16 cellular contexts compared by ENCODE assay signal in genomic region chr12:111998015-111998414, GRCh38.
"Had no signal": no experiment of that assay in that cellular context is flagged by ENCODE, and none has a peak within 500 bp of the region (broad histone marks: within the 10 kb centered on the region; RNA-seq: fewer than 3 reads in every experiment).

No MANE protein-coding gene starts in this region.

- H3K4me3 ChIP-seq: body of pancreas, lung, prostate gland, right lobe of liver, suprapubic skin, upper lobe of right lung had no signal

- H3K27me3 ChIP-seq: body of pancreas, right lobe of liver, suprapubic skin, upper lobe of right lung had no signal

- H3K9me3 ChIP-seq: body of pancreas, prostate gland, right lobe of liver, SK-N-SH, suprapubic skin, upper lobe of right lung had no signal

- H3K9ac ChIP-seq: SK-N-SH had no signal

- H3K4me3 Mint-ChIP-seq: activated CD4-positive, alpha-beta T cell treated with anti-CD3 and anti-CD28 coated beads, Interleukin-2, amount 10 ng/mL, durations not matched to agents 24 days and 14 days; dendritic cell treated with granulocyte-macrophage colony-stimulating factor and Interleukin-4, amounts not matched to agents 40 ng/mL and 50 ng/mL, for 4 days; endodermal cell; nephron; WTC11 had no signal

- H3K36me3 ChIP-seq: prostate gland, right lobe of liver, upper lobe of right lung had no signal

- H3K4me1 Mint-ChIP-seq: endodermal cell, nephron had no signal

- H3K27ac ChIP-seq: body of pancreas, prostate gland, right lobe of liver, suprapubic skin, upper lobe of right lung had no signal

- H3K9me3 Mint-ChIP-seq: activated CD4-positive, alpha-beta T cell treated with anti-CD3 and anti-CD28 coated beads, Interleukin-2, amount 10 ng/mL, durations not matched to agents 24 days and 14 days; activated T-cell treated with anti-CD3 and anti-CD28 coated beads, Interleukin-2, amount 50 U/mL, for 72 hours; dendritic cell treated with granulocyte-macrophage colony-stimulating factor and Interleukin-4, amounts not matched to agents 40 ng/mL and 50 ng/mL, for 4 days; endodermal cell; nephron; WTC11 had no signal

- H3K4me1 ChIP-seq: body of pancreas, prostate gland had no signal

- H3K27ac Mint-ChIP-seq: activated CD4-positive, alpha-beta T cell treated with anti-CD3 and anti-CD28 coated beads, Interleukin-2, amount 10 ng/mL, durations not matched to agents 24 days and 14 days; dendritic cell treated with granulocyte-macrophage colony-stimulating factor and Interleukin-4, amounts not matched to agents 40 ng/mL and 50 ng/mL, for 4 days; endodermal cell; nephron had no signal

- H3K27me3 Mint-ChIP-seq: activated CD4-positive, alpha-beta T cell treated with anti-CD3 and anti-CD28 coated beads, Interleukin-2, amount 10 ng/mL, durations not matched to agents 24 days and 14 days had no signal

- H3K36me3 Mint-ChIP-seq: WTC11 had no signal

- DNase-seq: activated CD4-positive, alpha-beta T cell treated with anti-CD3 and anti-CD28 coated beads, Interleukin-2, amount 10 ng/mL, durations not matched to agents 24 days and 14 days; activated T-cell treated with anti-CD3 and anti-CD28 coated beads, Interleukin-2, amount 50 U/mL, for 72 hours; body of pancreas; endodermal cell; occipital lobe; right lobe of liver; SK-N-SH; stimulated activated CD4-positive, alpha-beta T cell treated with anti-CD3 and anti-CD28 coated beads, Interleukin-2, amount 100 ng/mL, for 24 hours; stimulated activated naive CD4-positive, alpha-beta T cell treated with Interleukin-2 at 50 U/mL for 16 hours; upper lobe of right lung had no signal

- ATAC-seq: activated T-cell treated with anti-CD3 and anti-CD28 coated beads, Interleukin-2, amount 50 U/mL, for 72 hours; body of pancreas; upper lobe of right lung; WTC11 had no signal

- H3K4me2 ChIP-seq: SK-N-SH had no signal
